ENCODE assay signal across 12 cellular contexts in genomic region chr2:146312899-146313298, GRCh38.
DNase-seq lines count a peak whose midpoint lies in the region; ATAC-seq, FAIRE-seq and TF ChIP-seq lines count a peak whose summit lies in the region.
"Had no signal": no experiment of that assay in that cellular context is flagged by ENCODE, and none has a peak within 500 bp of the region (broad histone marks: within the 10 kb centered on the region; RNA-seq: fewer than 3 reads in every experiment).

No MANE protein-coding gene starts in this region.

- WGBS in hepatocyte (ENCODE audit: low lambda C conversion rate, missing lambda C conversion rate) = 53% methylated on average over 2 of the region's 2 CpGs

- POLR2A ChIA-PET in A673 (lab: Charles Lee; ENCODE audit: low non-redundant PET) = interaction anchor here (0.6 kb wide), 1 partner anchor 1265 kb away, joined by 3 read pairs; no protein-coding TSS in a partner anchor
- POLR2A ChIA-PET in HEK293 (lab: Yijun Ruan, JAX) = no interaction called here

- H3K4me3 ChIP-seq in A673 (ENCODE audit: low read depth, low read length, poor library complexity, severe bottlenecking) (no peak overlapping the region), HEK293 (ENCODE audit: low read depth, low read length) (no peak overlapping the region), hepatocyte (no peak overlapping the region)

- in situ Hi-C loops in SK-MEL-5 (cut with HindIII; ENCODE audit: low pct_unique_long_range_greater_than_20kb, low sequenced_read_pairs) = no loop called here

- H2AFZ ChIP-seq in hepatocyte = no peak overlapping the region

- H3K27ac ChIP-seq in A673 (ENCODE audit: low read depth, low read length, poor library complexity, severe bottlenecking) = peak overlapping the region; percentile 66
- no peak overlapping the region for H3K27ac ChIP-seq in HEK293 (ENCODE audit: extremely low read depth, low read depth, low read length)
- no peak overlapping the region for H3K27ac ChIP-seq in hepatocyte

- H3K4me1 ChIP-seq in A673 (ENCODE audit: insufficient read depth, low read length, poor library complexity, severe bottlenecking) (peaks cover 52% of the 10 kb centered on the region), HEK293 (ENCODE audit: control insufficient read depth, insufficient read depth, low read length) (no peaks in the 10 kb centered on the region), hepatocyte (ENCODE audit: insufficient read depth) (no peaks in the 10 kb centered on the region)

- CTCF ChIA-PET in A673 (lab: Charles Lee) = interaction anchor here (1.0 kb wide), 1 partner anchor 560 kb away, joined by 5 read pairs; no protein-coding TSS in a partner anchor
- CTCF ChIA-PET in HEK293 (lab: Yijun Ruan, JAX) = interaction anchor here (0.5 to 1.0 kb wide), 2 partner anchors 11 to 592 kb away, joined by 3 read pairs; no protein-coding TSS in a partner anchor

- no peaks in the 10 kb centered on the region for H3K9me2 ChIP-seq in hepatocyte (replicated peaks; ENCODE audit: insufficient read depth)

- H3K9me3 ChIP-seq in A673 (ENCODE audit: low read depth, low read length, poor library complexity, severe bottlenecking) (no peaks in the 10 kb centered on the region), HEK293 (ENCODE audit: control insufficient read depth, insufficient read depth, low read depth, low read length) (no peaks in the 10 kb centered on the region), hepatocyte (ENCODE audit: low read depth) (no peaks in the 10 kb centered on the region)

- FAIRE-seq in GM12891 (lab: Jason Lieb, UNC) = no peak
- FAIRE-seq: G401.6, H1 had no signal

- no peaks in the 10 kb centered on the region for H3K36me3 ChIP-seq in A673 (ENCODE audit: insufficient read depth, low read length, poor library complexity, severe bottlenecking)
- H3K36me3 ChIP-seq in HEK293 (ENCODE audit: control insufficient read depth in 2 of 2, insufficient read depth in 1 of 2, low read length in 2 of 2) = no peaks in the 10 kb centered on the region
- no peaks in the 10 kb centered on the region for H3K36me3 ChIP-seq in hepatocyte (replicated peaks; ENCODE audit: insufficient read depth, low read depth)

- no peaks in the 10 kb centered on the region for H3K79me2 ChIP-seq in hepatocyte

- DNase-seq in A673 (ENCODE audit: low spot score) (peak; percentile 97), SK-MEL-5 (ENCODE audit: low read depth, low spot score) (peak; percentile 59), hepatocyte (ENCODE audit: low spot score) (no peak), NCI-H82 (lab: John Stamatoyannopoulos, UW) (no peak), nucleus accumbens (lab: John Stamatoyannopoulos, UW) (no peak), GM12891 (ENCODE audit: insufficient read length, low spot score) (no peak)
- DNase-seq: activated T-cell treated with anti-CD3 and anti-CD28 coated beads, Interleukin-2, amount 50 U/mL, for 1 hour; NK-92 treated with Interleukin-12 subunit alpha and Interleukin-12 subunit beta, amount 100 ng/mL, for 24 hours had no signal

- H3K27me3 ChIP-seq in A673 (replicated peaks; ENCODE audit: insufficient read depth, low read depth, low read length, poor library complexity) = no peaks in the 10 kb centered on the region
- H3K27me3 ChIP-seq in hepatocyte = no peaks in the 10 kb centered on the region

- no TSS peak for BruUV-seq in A673 (replicated peaks; lab: Mats Ljungman, UMichigan)

- ATAC-seq in HG03108 (IDR thresholded peaks at IDR 0.05; ENCODE audit: unreplicated experiment) = no peak

- no peak for TF ChIP-seq POLR2A in GM12891 (IDR thresholded peaks at IDR 0.05; ENCODE audit: low read depth, low read length)

- intact Hi-C loops in A673 (cut with micrococcal nuclease; ENCODE audit: unreplicated experiment) = loop anchor here (1.0 to 10.0 kb wide), 8 partner anchors 210 to 1798 kb away; no protein-coding TSS in a partner anchor

- H4K20me1 ChIP-seq in hepatocyte (ENCODE audit: insufficient read depth, poor library complexity, severe bottlenecking) = no peaks in the 10 kb centered on the region

- peak; percentile 59 for TF ChIP-seq CTCF in A673 (conservative IDR thresholded peaks at IDR 0.05; ENCODE audit: low read depth, low read length)
- TF ChIP-seq CTCF in HEK293 (tag by site-specific recombination; IDR thresholded peaks at IDR 0.05) = no peak
- TF ChIP-seq CTCF in hepatocyte (IDR thresholded peaks at IDR 0.05; ENCODE audit: poor library complexity) = peak; percentile 45

- H3K4me2 ChIP-seq in hepatocyte = no peak overlapping the region

TF ChIP-seq in HEK293, 187 proteins besides CTCF, POLR2A, EP300 and RAD21:
- TF ChIP-seq ZNF324 (tag by site-specific recombination; IDR thresholded peaks at IDR 0.05) (no peak), ZNF654 (tag by site-specific recombination; IDR thresholded peaks at IDR 0.05; ENCODE audit: low read depth) (peak; percentile 30), OVOL3 (tag by site-specific recombination; IDR thresholded peaks at IDR 0.05) (no peak), ZNF560 (tag by site-specific recombination; IDR thresholded peaks at IDR 0.05; ENCODE audit: borderline replicate concordance) (no peak)

TF ChIP-seq in GM12891, 5 proteins besides CTCF, POLR2A, EP300 and RAD21:
- no peak for TF ChIP-seq POLR2AphosphoS5 (IDR thresholded peaks at IDR 0.05; ENCODE audit: low read depth, low read length)
- no peak for TF ChIP-seq PAX5 (IDR thresholded peaks at IDR 0.05; ENCODE audit: insufficient read depth, low read length, severe bottlenecking)
- TF ChIP-seq POU2F2 (IDR thresholded peaks at IDR 0.05; ENCODE audit: low read depth, low read length) = no peak
- no peak for TF ChIP-seq SPI1 (IDR thresholded peaks at IDR 0.05; ENCODE audit: low read depth, low read length)
- no peak for TF ChIP-seq TAF1 (IDR thresholded peaks at IDR 0.05; ENCODE audit: low read depth, low read length)

Comparison
In these comparisons a context has a peak if more than half of its experiments do, and no peak if none do; other contexts are left out.
1. DNase-seq: peak in A673 (single experiment) and SK-MEL-5 (single experiment); none in hepatocyte (single experiment), NCI-H82 (single experiment), nucleus accumbens (0 of 56) and GM12891 (single experiment).